In genomic region chr3:112143689-112144088, GRCh38 we compare ENCODE assay signal across 26 cellular contexts. TPM values are rescaled to one million over a fixed set of nuclear protein-coding genes. Genes with fewer than 3 reads are reported as not detected.
DNase-seq lines count a peak whose midpoint lies in the region; ATAC-seq, FAIRE-seq and TF ChIP-seq lines count a peak whose summit lies in the region.
"Had no signal": no experiment of that assay in that cellular context is flagged by ENCODE, and none has a peak within 500 bp of the region (broad histone marks: within the 10 kb centered on the region; RNA-seq: fewer than 3 reads in every experiment).

No MANE protein-coding gene starts in this region.

- FAIRE-seq in GM12878 (lab: Jason Lieb, UNC), result no peak
- FAIRE-seq: endometrium had no signal

- peaks cover 45% of the 10 kb centered on the region for H3K9me3 Mint-ChIP-seq in T-helper 2 cell treated with Interferon-gamma antibody and Interleukin-4, amounts not matched to agents 5 μg/mL and 100 μg/mL, for 36 hours
- H3K9me3 Mint-ChIP-seq in stimulated activated naive CD8-positive, alpha-beta T cell treated with anti-CD3 and anti-CD28 coated beads, Interleukin-15, Interleukin-2, amounts not matched to agents 100 ng/mL and 50 ng/mL, for 24 hours, result peaks cover 10% of the 10 kb centered on the region

- RAD21 ChIA-PET in GM12878 (lab: Charles Lee; ENCODE audit: unreplicated experiment), result interaction anchor here (1.3 kb wide), 1 partner anchor 32 kb away, joined by 5 read pairs; no protein-coding TSS in a partner anchor

- TF ChIP-seq POLR2A in GM12878 (IDR thresholded peaks at IDR 0.05; ENCODE audit: low read depth, low read length) (no peak), body of pancreas (IDR thresholded peaks at IDR 0.05) (no peak)

- peak overlapping the region; percentile 18 for H3K4me3 Mint-ChIP-seq in T-helper 2 cell treated with Interferon-gamma antibody and Interleukin-4, amounts not matched to agents 5 μg/mL and 100 μg/mL, for 36 hours
- H3K4me3 Mint-ChIP-seq in stimulated activated naive CD8-positive, alpha-beta T cell treated with anti-CD3 and anti-CD28 coated beads, Interleukin-15, Interleukin-2, amounts not matched to agents 100 ng/mL and 50 ng/mL, for 24 hours, result peak overlapping the region; percentile 25

- no peak overlapping the region for H2AFZ ChIP-seq in GM12878 (ENCODE audit: control insufficient read depth, low read depth, low read length)

- no peak overlapping the region for H3K27ac ChIP-seq in GM12878 (ENCODE audit: control insufficient read depth, insufficient read depth)
- no peak overlapping the region for H3K27ac ChIP-seq in body of pancreas
- H3K27ac ChIP-seq: 22Rv1, adrenal gland, coronary artery, tibial artery had no signal

- POLR2A ChIA-PET in GM12878 (lab: Charles Lee), result no interaction called here

- SMC1A ChIA-PET in GM12878 (lab: Charles Lee; ENCODE audit: uncharacterized antibody, unreplicated experiment), result no interaction called here

- TF ChIP-seq RAD21 in GM12878 (IDR thresholded peaks at IDR 0.05; ENCODE audit: insufficient read depth, low read depth, low read length), result no peak

- H3K4me1 Mint-ChIP-seq in T-helper 2 cell treated with Interferon-gamma antibody and Interleukin-4, amounts not matched to agents 5 μg/mL and 100 μg/mL, for 36 hours (ENCODE audit: low read depth), result peaks cover 9% of the 10 kb centered on the region
- H3K4me1 Mint-ChIP-seq in stimulated activated naive CD8-positive, alpha-beta T cell treated with anti-CD3 and anti-CD28 coated beads, Interleukin-15, Interleukin-2, amounts not matched to agents 100 ng/mL and 50 ng/mL, for 24 hours (ENCODE audit: low read depth), result peaks cover 11% of the 10 kb centered on the region

- H3K9ac ChIP-seq in GM12878 (ENCODE audit: control insufficient read depth, insufficient read depth, low read length), result no peak overlapping the region

- TF ChIP-seq EP300 in GM12878 (IDR thresholded peaks at IDR 0.05; ENCODE audit: borderline replicate concordance in 1 of 2, control insufficient read depth in 1 of 2, low read depth in 2 of 2, low read length in 2 of 2), result no peak

- H3K27ac Mint-ChIP-seq in T-helper 2 cell treated with Interferon-gamma antibody and Interleukin-4, amounts not matched to agents 5 μg/mL and 100 μg/mL, for 36 hours, result peak overlapping the region; percentile 13
- H3K27ac Mint-ChIP-seq in stimulated activated naive CD8-positive, alpha-beta T cell treated with anti-CD3 and anti-CD28 coated beads, Interleukin-15, Interleukin-2, amounts not matched to agents 100 ng/mL and 50 ng/mL, for 24 hours, result peak overlapping the region; percentile 24

- no peaks in the 10 kb centered on the region for H3K79me2 ChIP-seq in GM12878 (ENCODE audit: control insufficient read depth, insufficient read depth, low read length)

- no TSS peak for BruUV-seq in GM12878 (replicated peaks; lab: Mats Ljungman, UMichigan)

- peaks cover 9% of the 10 kb centered on the region for H3K36me3 Mint-ChIP-seq in T-helper 2 cell treated with Interferon-gamma antibody and Interleukin-4, amounts not matched to agents 5 μg/mL and 100 μg/mL, for 36 hours (ENCODE audit: low read depth)
- H3K36me3 Mint-ChIP-seq in stimulated activated naive CD8-positive, alpha-beta T cell treated with anti-CD3 and anti-CD28 coated beads, Interleukin-15, Interleukin-2, amounts not matched to agents 100 ng/mL and 50 ng/mL, for 24 hours (ENCODE audit: low read depth), result peaks cover 14% of the 10 kb centered on the region

- H4K20me1 ChIP-seq in GM12878 (ENCODE audit: control insufficient read depth, insufficient read depth), result no peaks in the 10 kb centered on the region

- no peaks in the 10 kb centered on the region for H3K36me3 ChIP-seq in GM12878 (ENCODE audit: control insufficient read depth in 2 of 2, insufficient read depth in 2 of 2, low read length in 1 of 2)
- no peaks in the 10 kb centered on the region for H3K36me3 ChIP-seq in body of pancreas (replicated peaks in 1 of 2; ENCODE audit: insufficient read depth in 1 of 2, low read depth in 2 of 2)
- H3K36me3 ChIP-seq: adrenal gland had no signal

- no peak for ATAC-seq in stimulated activated naive CD8-positive, alpha-beta T cell treated with anti-CD3 and anti-CD28 coated beads, Interleukin-15, Interleukin-2, amounts not matched to agents 100 U/mL and 50 U/mL, for 24 hours
- peak; percentile 51 for ATAC-seq in GM12878
- no peak for ATAC-seq in GM18502 (IDR thresholded peaks at IDR 0.05; ENCODE audit: poor library complexity, unreplicated experiment)
- no peak for ATAC-seq in body of pancreas
- ATAC-seq: left cardiac atrium, SK-N-SH treated with all-trans-retinoic acid at 6 μM for 48 hours had no signal

- peaks cover 7% of the 10 kb centered on the region for H3K27me3 Mint-ChIP-seq in T-helper 2 cell treated with Interferon-gamma antibody and Interleukin-4, amounts not matched to agents 5 μg/mL and 100 μg/mL, for 36 hours (ENCODE audit: low read depth)
- no peaks in the 10 kb centered on the region for H3K27me3 Mint-ChIP-seq in stimulated activated naive CD8-positive, alpha-beta T cell treated with anti-CD3 and anti-CD28 coated beads, Interleukin-15, Interleukin-2, amounts not matched to agents 100 ng/mL and 50 ng/mL, for 24 hours

- H3K4me1 ChIP-seq in GM12878 (ENCODE audit: control insufficient read depth, insufficient read depth, low read length) (no peaks in the 10 kb centered on the region), body of pancreas (no peaks in the 10 kb centered on the region)
- H3K4me1 ChIP-seq: adrenal gland, tibial artery had no signal

- H3K27me3 ChIP-seq in GM12878 (replicated peaks in 1 of 2; ENCODE audit: control insufficient read depth in 2 of 2, insufficient read depth in 2 of 2, low read length in 1 of 2) (no peaks in the 10 kb centered on the region), body of pancreas (no peaks in the 10 kb centered on the region)
- H3K27me3 ChIP-seq: adrenal gland, tibial artery had no signal

- H3K4me2 ChIP-seq in GM12878 (ENCODE audit: control insufficient read depth, insufficient read depth), result no peak overlapping the region
- H3K4me2 ChIP-seq: smooth muscle cell had no signal

- 10% methylated on average over 1 of the region's 1 CpG for WGBS in GM12878 (ENCODE audit: insufficient coverage, insufficient replicate concordance, low lambda C conversion rate, missing lambda C conversion rate)
- WGBS in body of pancreas, 2 donors, result 87 to 94% methylated on average over 1 of the region's 1 CpG

- H3K4me3 ChIP-seq in GM12878 (no peak overlapping the region), body of pancreas (no peak overlapping the region)
- H3K4me3 ChIP-seq: adrenal gland, coronary artery, smooth muscle cell, tibial artery had no signal

- in situ Hi-C loops in GM12878 (cut with MboI), result no loop called here

- intact Hi-C loops in GM12878 (cut with micrococcal nuclease; ENCODE audit: unreplicated experiment), result no loop called here
- intact Hi-C loops in body of pancreas (cut with DNase I), result no loop called here

- TF ChIP-seq CTCF in GM12878 (IDR thresholded peaks at IDR 0.05 in 2 of 3, conservative IDR thresholded peaks at IDR 0.05 in 1 of 3; ENCODE audit: control insufficient read depth in 2 of 3, extremely low read depth in 1 of 3, insufficient read depth in 1 of 3, low read depth in 3 of 3, low read length in 3 of 3) (no peak), body of pancreas (IDR thresholded peaks at IDR 0.05) (no peak)

- no peak for DNase-seq in T-helper 2 cell treated with Interferon-gamma antibody and Interleukin-4, amounts not matched to agents 5 μg/mL and 100 μg/mL, for 36 hours (ENCODE audit: low spot score)
- DNase-seq in T-helper 2 cell, result no peak
- DNase-seq in stimulated activated naive CD8-positive, alpha-beta T cell treated with anti-CD3 and anti-CD28 coated beads, Interleukin-15, Interleukin-2, amounts not matched to agents 100 U/mL and 50 U/mL, for 24 hours, result no peak
- DNase-seq in GM12878 (ENCODE audit: low read depth, low spot score), result no peak
- DNase-seq in body of pancreas, result no peak
- no peak for DNase-seq in NCI-H524 (lab: John Stamatoyannopoulos, UW)
- DNase-seq: activated CD8-positive, alpha-beta memory T cell treated with anti-CD3 and anti-CD28 coated beads, Interleukin-2, amount 50 U/mL, for 48 hours; adrenal gland; DMS79; KBM-7; left cardiac atrium; NCI-H146; NCI-H2171 treated with DMSO at 0.1 percent for 48 hours; NCI-H526; retina; stimulated activated CD4-positive, alpha-beta T cell treated with anti-CD3 and anti-CD28 coated beads, Interleukin-2, amount 100 ng/mL, for 48 hours; stimulated activated naive CD4-positive, alpha-beta T cell; tibial artery had no signal

- CTCF ChIA-PET in GM12878 (lab: Yijun Ruan, JAX), result no interaction called here

- peaks cover 2% of the 10 kb centered on the region; the same call in 2 of the 3 replicates for H3K9me3 ChIP-seq in GM12878 (replicated peaks; ENCODE audit: control insufficient read depth, insufficient read depth, low read length)
- H3K9me3 ChIP-seq in body of pancreas, result no peaks in the 10 kb centered on the region
- H3K9me3 ChIP-seq: adrenal gland had no signal

RNA-seq across cellular contexts. Expression of gene GCSAM, which starts 10.6 kb away (rescaled TPM):
- total RNA-seq in GM12878 (2013; cell fraction: nucleolus; rRNA removed), result 169 and 182 TPM in 2 replicates
- 88.3 and 106 TPM in 2 replicates for total RNA-seq in GM12878 (2014; rRNA removed)
- 101 and 110 TPM in 2 replicates for total RNA-seq in GM12878 (2014; rRNA removed; fragmentation: Illumina TruSeq; extraction: Trizol)
- total RNA-seq in GM12878 (2021), result 81.5 and 100 TPM in 2 replicates
- 153 TPM for polyA plus RNA-seq in GM12878 (2011; ENCODE audit: low read depth)
- 407 and 443 TPM in 2 replicates for polyA plus RNA-seq in GM12878 (2011; rRNA removed)
- 232 and 305 TPM in 2 replicates for polyA plus RNA-seq in GM12878 (2011; cell fraction: cytosol; rRNA removed)
- polyA plus RNA-seq in GM12878 (2011; cell fraction: nucleus; rRNA removed), result 125 and 223 TPM in 2 replicates
- 108 and 227 TPM in 2 replicates for polyA plus RNA-seq in GM12878 (2012)
- polyA plus RNA-seq in GM12878 (2014; fragmentation: Illumina TruSeq; extraction: Trizol), result 204 and 282 TPM in 2 replicates
- polyA plus RNA-seq in GM12878 (2014; fragmentation: Nextera tagmentation; extraction: Ambion mirVana), result 100 to 1,000 TPM; 127 to 168 TPM
- polyA plus RNA-seq in GM12878 (2014; rRNA removed), result 99.5 and 114 TPM in 2 replicates
- polyA plus RNA-seq in GM12878 (2016; fragmentation: Nextera tagmentation; extraction: Ambion mirVana), result 10 to 100 TPM; 85.4 to 89.0 TPM
- polyA minus RNA-seq in GM12878 (2011; rRNA and poly(A)+ RNA removed), result 212 and 219 TPM in 2 replicates
- 54.7 and 59.2 TPM in 2 replicates for polyA minus RNA-seq in GM12878 (2011; cell fraction: cytosol; rRNA and poly(A)+ RNA removed)
- polyA minus RNA-seq in GM12878 (2011; cell fraction: nucleus; rRNA and poly(A)+ RNA removed), result 48.6 and 51.3 TPM in 2 replicates
- not detected for total RNA-seq in body of pancreas
- total RNA-seq: myocyte had no signal
- polyA plus RNA-seq: smooth muscle cell had no signal

RNA-seq across cellular contexts. Expression of gene C3orf52, which starts 57.5 kb away (rescaled TPM):
- total RNA-seq in GM12878 (2013; cell fraction: nucleolus; rRNA removed), result 52.9 TPM in 2 replicates
- 0.45 and 0.71 TPM in 2 replicates for total RNA-seq in GM12878 (2014; rRNA removed)
- total RNA-seq in GM12878 (2014; rRNA removed; fragmentation: Illumina TruSeq; extraction: Trizol), result 0.54 and 0.55 TPM in 2 replicates
- total RNA-seq in GM12878 (2021), result 0.15 and 0.19 TPM in 2 replicates
- polyA plus RNA-seq in GM12878 (2011; ENCODE audit: low read depth), result 2.1 TPM
- polyA plus RNA-seq in GM12878 (2011; rRNA removed), result 1.9 and 2.3 TPM in 2 replicates
- polyA plus RNA-seq in GM12878 (2011; cell fraction: cytosol; rRNA removed), result 0.80 and 1.2 TPM in 2 replicates
- 2.3 and 4.2 TPM in 2 replicates for polyA plus RNA-seq in GM12878 (2011; cell fraction: nucleus; rRNA removed)
- 2.4 and 4.8 TPM in 2 replicates for polyA plus RNA-seq in GM12878 (2012)
- polyA plus RNA-seq in GM12878 (2014; fragmentation: Illumina TruSeq; extraction: Trizol), result 0.21 and 0.29 TPM in 2 replicates
- 1 to 10 TPM in 1 of 2 experiments, under 1 TPM in 1; 0.93 to 1.1 TPM for polyA plus RNA-seq in GM12878 (2014; fragmentation: Nextera tagmentation; extraction: Ambion mirVana)
- 0.24 and 0.53 TPM in 2 replicates for polyA plus RNA-seq in GM12878 (2014; rRNA removed)
- 1 to 10 TPM; 1.8 TPM for polyA plus RNA-seq in GM12878 (2016; fragmentation: Nextera tagmentation; extraction: Ambion mirVana)
- 4.0 and 7.6 TPM in 2 replicates for polyA minus RNA-seq in GM12878 (2011; rRNA and poly(A)+ RNA removed)
- polyA minus RNA-seq in GM12878 (2011; cell fraction: cytosol; rRNA and poly(A)+ RNA removed), result 0.67 and 0.94 TPM in 2 replicates
- polyA minus RNA-seq in GM12878 (2011; cell fraction: nucleus; rRNA and poly(A)+ RNA removed), result 9.3 and 9.6 TPM in 2 replicates
- 100 to 1,000 TPM in 1 of 2 donors, 10 to 100 TPM in 1; 71.2 to 129 TPM for total RNA-seq in body of pancreas

Comparison
In these comparisons a context has a peak if more than half of its experiments do, and no peak if none do; other contexts are left out.
1. RNA of gene GCSAM, which starts 10.6 kb away (total RNA-seq): 81.5 to 182 TPM in GM12878; not detected in body of pancreas; every median in the first group is over 10 times any median in the second.